Comparison of ENCODE assay signal across 1 cellular context in genomic region chr11:102640946-102641345, GRCh38.
TF ChIP-seq lines count a peak whose summit lies in the region.

No MANE protein-coding gene starts in this region.

TF ChIP-seq in HepG2, 621 proteins besides CTCF, POLR2A, EP300 and RAD21 (continued from another document and continues in another):
- TF ChIP-seq IRF1 (CRISPR knock-in tag; IDR thresholded peaks at IDR 0.05; ENCODE audit: low read depth) (no peak), MIXL1 (CRISPR knock-in tag; IDR thresholded peaks at IDR 0.05) (peak; percentile 60; the same call in 1 of the 2 replicates), ZNF263 (CRISPR knock-in tag; IDR thresholded peaks at IDR 0.05) (no peak), DPF2 (CRISPR knock-in tag; IDR thresholded peaks at IDR 0.05; ENCODE audit: borderline replicate concordance, low read depth) (peak; percentile 30; the same call in 1 of the 2 replicates), HDAC1 (CRISPR knock-in tag; IDR thresholded peaks at IDR 0.05) (peak; percentile 74), TRIM24 (CRISPR knock-in tag; IDR thresholded peaks at IDR 0.05) (peak; percentile 88), ZNF224 (CRISPR knock-in tag; IDR thresholded peaks at IDR 0.05) (no peak), RFX1 (IDR thresholded peaks at IDR 0.05) (no peak), ZNF30 (CRISPR knock-in tag; IDR thresholded peaks at IDR 0.05) (no peak), AHDC1 (CRISPR knock-in tag; IDR thresholded peaks at IDR 0.05; ENCODE audit: borderline replicate concordance) (peak; percentile 82; the same call in 1 of the 2 replicates), NCOA5 (CRISPR knock-in tag; IDR thresholded peaks at IDR 0.05) (no peak), TOE1 (CRISPR knock-in tag; IDR thresholded peaks at IDR 0.05) (no peak), MAFK (conservative IDR thresholded peaks at IDR 0.05 in 1 of 2, IDR thresholded peaks at IDR 0.05 in 1 of 2; ENCODE audit: low read length in 2 of 2) (no peak), POLR2AphosphoS2 (IDR thresholded peaks at IDR 0.05; ENCODE audit: low read depth, low read length) (no peak), ZNF644 (CRISPR knock-in tag; IDR thresholded peaks at IDR 0.05; ENCODE audit: low read depth) (0 out of 2 replicates have a peak, but pooled peaks have one; percentile 30), ZNF839 (CRISPR knock-in tag; IDR thresholded peaks at IDR 0.05; ENCODE audit: borderline replicate concordance) (no peak), SKIL (CRISPR knock-in tag; IDR thresholded peaks at IDR 0.05; ENCODE audit: borderline replicate concordance) (peak; percentile 85), TAF15 (IDR thresholded peaks at IDR 0.05; ENCODE audit: low read depth, low read length, poor library complexity, severe bottlenecking) (no peak), MAF1 (CRISPR knock-in tag; IDR thresholded peaks at IDR 0.05; ENCODE audit: borderline replicate concordance) (no peak), IKZF1 (IDR thresholded peaks at IDR 0.05) (no peak), PAWR (CRISPR knock-in tag; IDR thresholded peaks at IDR 0.05; ENCODE audit: borderline replicate concordance) (no peak), HNF1B (CRISPR knock-in tag; IDR thresholded peaks at IDR 0.05) (peak; percentile 85), GPBP1L1 (CRISPR knock-in tag; IDR thresholded peaks at IDR 0.05) (no peak), ZNF329 (CRISPR knock-in tag; IDR thresholded peaks at IDR 0.05; ENCODE audit: low read depth) (no peak), RBM39 (IDR thresholded peaks at IDR 0.05; ENCODE audit: low read depth, low read length, poor library complexity, severe bottlenecking) (no peak), RFX3 (CRISPR knock-in tag; IDR thresholded peaks at IDR 0.05) (no peak), KIAA2018 (CRISPR knock-in tag; IDR thresholded peaks at IDR 0.05; ENCODE audit: borderline replicate concordance) (no peak), FOSL2 (CRISPR knock-in tag; IDR thresholded peaks at IDR 0.05) (peak; percentile 35; the same call in 1 of the 2 replicates), NFAT5 (CRISPR knock-in tag; IDR thresholded peaks at IDR 0.05) (no peak), ZBTB20 (CRISPR knock-in tag; IDR thresholded peaks at IDR 0.05; ENCODE audit: borderline replicate concordance, low read depth) (peak; percentile 70; the same call in 1 of the 2 replicates), SAP130 (CRISPR knock-in tag; IDR thresholded peaks at IDR 0.05; ENCODE audit: low read depth) (peak; percentile 65), ELF1 (CRISPR knock-in tag; IDR thresholded peaks at IDR 0.05) (no peak)
